In genomic region chr11:128533473-128533872, GRCh38 we compare ENCODE assay signal across 18 cellular contexts.
"Had no signal": no experiment of that assay in that cellular context is flagged by ENCODE, and none has a peak within 500 bp of the region (broad histone marks: within the 10 kb centered on the region; RNA-seq: fewer than 3 reads in every experiment).

No MANE protein-coding gene starts in this region.

- H3K27ac Mint-ChIP-seq: activated CD4-positive, alpha-beta memory T cell treated with anti-CD3 and anti-CD28 coated beads, Interleukin-2, amount 10 ng/mL, durations not matched to agents 7 days and 5 days; activated naive CD8-positive, alpha-beta T cell treated with anti-CD3 and anti-CD28 coated beads for 36 hours; activated T-cell treated with anti-CD3 and anti-CD28 coated beads, Interleukin-2, amount 50 U/mL, for 72 hours; stimulated activated naive B cell treated with anti-CD40 and anti-IgM and Interleukin-4, amounts not matched to agents 10 μg/mL and 1 μg/mL and 100 μg/mL, for 72 hours; T-helper 1 cell treated with Interleukin-12 subunit alpha and Interleukin-12 subunit beta and Interleukin-4 antibody, amounts not matched to agents 30 μg/mL and 1 μg/mL, for 36 hours had no signal

- H3K36me3 Mint-ChIP-seq: brain; stimulated activated naive B cell treated with anti-CD40 and anti-IgM and Interleukin-4, amounts not matched to agents 10 μg/mL and 1 μg/mL and 100 μg/mL, for 72 hours had no signal

- H3K4me3 ChIP-seq: colonic mucosa, tibial nerve had no signal

- H3K27me3 Mint-ChIP-seq: activated CD4-positive, alpha-beta T cell treated with anti-CD3 and anti-CD28 coated beads for 36 hours; activated naive CD8-positive, alpha-beta T cell treated with anti-CD3 and anti-CD28 coated beads for 36 hours; stimulated activated naive B cell treated with anti-CD40 and anti-IgM and Interleukin-4, amounts not matched to agents 10 μg/mL and 1 μg/mL and 100 μg/mL, for 72 hours had no signal

- H3K4me3 Mint-ChIP-seq: activated CD4-positive, alpha-beta memory T cell treated with anti-CD3 and anti-CD28 coated beads, Interleukin-2, amount 10 ng/mL, durations not matched to agents 7 days and 5 days; activated CD4-positive, alpha-beta T cell treated with anti-CD3 and anti-CD28 coated beads for 36 hours; activated naive CD8-positive, alpha-beta T cell treated with anti-CD3 and anti-CD28 coated beads for 36 hours; activated T-cell treated with anti-CD3 and anti-CD28 coated beads, Interleukin-2, amount 50 U/mL, for 72 hours; stimulated activated naive B cell treated with anti-CD40 and anti-IgM and Interleukin-4, amounts not matched to agents 10 μg/mL and 1 μg/mL and 100 μg/mL, for 72 hours; T-helper 1 cell treated with Interleukin-12 subunit alpha and Interleukin-12 subunit beta and Interleukin-4 antibody, amounts not matched to agents 30 μg/mL and 1 μg/mL, for 36 hours had no signal

- H3K27me3 ChIP-seq: colonic mucosa, tibial nerve had no signal

- H3K27ac ChIP-seq: colonic mucosa, WERI-Rb-1 had no signal

- H3K4me1 ChIP-seq: colonic mucosa had no signal

- H3K36me3 ChIP-seq: colonic mucosa, tibial nerve, WERI-Rb-1 had no signal

- ATAC-seq: activated CD4-positive, alpha-beta T cell treated with anti-CD3 and anti-CD28 coated beads for 36 hours; esophagus mucosa; stimulated activated naive B cell treated with anti-CD40 and anti-IgM and Interleukin-4, amounts not matched to agents 10 μg/mL and 1 μg/mL and 100 μg/mL, for 72 hours had no signal

- H3K9me3 ChIP-seq: colonic mucosa, tibial nerve had no signal

- DNase-seq: activated CD4-positive, alpha-beta memory T cell treated with anti-CD3 and anti-CD28 coated beads, Interleukin-2, amount 10 ng/mL, durations not matched to agents 7 days and 5 days; activated CD4-positive, alpha-beta T cell treated with anti-CD3 and anti-CD28 coated beads for 36 hours; activated CD8-positive, alpha-beta memory T cell treated with anti-CD3 and anti-CD28 coated beads, Interleukin-2, amount 50 U/mL, for 48 hours; activated gamma-delta T cell; activated naive CD8-positive, alpha-beta T cell treated with anti-CD3 and anti-CD28 coated beads for 36 hours; activated T-cell treated with anti-CD3 and anti-CD28 coated beads, Interleukin-2, amount 50 U/mL, for 72 hours; central memory CD4-positive, alpha-beta T cell; colonic mucosa; kidney glomerular epithelial cell; midbrain; retina; stimulated activated CD4-positive, alpha-beta T cell treated with anti-CD3 and anti-CD28 coated beads, Interleukin-2, amount 100 ng/mL, for 48 hours; stimulated activated naive B cell treated with anti-CD40 and anti-IgM and Interleukin-4, amounts not matched to agents 10 μg/mL and 1 μg/mL and 100 μg/mL, for 72 hours; WERI-Rb-1 had no signal
